1 cellular context compared by ENCODE assay signal in the genomic region with DNA sequence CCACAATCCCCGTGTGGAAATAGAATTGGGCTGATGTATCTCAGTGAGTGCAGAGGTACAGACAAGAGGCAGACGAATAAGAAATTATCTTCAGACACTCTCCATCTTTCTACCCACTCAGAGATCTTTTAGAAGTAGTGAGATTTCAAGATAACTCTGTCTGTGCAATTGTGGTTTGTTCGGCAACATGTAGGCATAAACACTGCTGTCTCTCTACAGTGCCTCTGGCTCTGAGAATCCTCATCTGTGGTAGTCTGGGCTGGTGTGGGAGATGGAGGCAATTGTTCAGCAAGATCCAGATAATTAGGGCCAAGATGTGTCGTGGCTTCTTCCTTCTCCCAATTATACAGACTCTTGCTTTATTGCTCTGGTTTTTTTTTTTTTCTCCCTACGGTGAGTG.
TF ChIP-seq lines count a peak whose summit lies in the region.

No MANE protein-coding gene starts in this region.

TF ChIP-seq in H1, 55 proteins besides CTCF, POLR2A, EP300 and RAD21:
- TF ChIP-seq POU5F1 (IDR thresholded peaks at IDR 0.05; ENCODE audit: low read depth, low read length): no peak
- peak; percentile 33 for TF ChIP-seq SUZ12 (IDR thresholded peaks at IDR 0.05; ENCODE audit: low read length)
- peak; percentile 54 for TF ChIP-seq EZH2 (IDR thresholded peaks at IDR 0.05; ENCODE audit: low read depth, low read length, severe bottlenecking)
- TF ChIP-seq CBX5 (IDR thresholded peaks at IDR 0.05; ENCODE audit: low read depth, low read length): no peak
- no peak for TF ChIP-seq TEAD4 (IDR thresholded peaks at IDR 0.05; ENCODE audit: low read depth, low read length)
